ENCODE assay signal across 16 cellular contexts in the genomic region with DNA sequence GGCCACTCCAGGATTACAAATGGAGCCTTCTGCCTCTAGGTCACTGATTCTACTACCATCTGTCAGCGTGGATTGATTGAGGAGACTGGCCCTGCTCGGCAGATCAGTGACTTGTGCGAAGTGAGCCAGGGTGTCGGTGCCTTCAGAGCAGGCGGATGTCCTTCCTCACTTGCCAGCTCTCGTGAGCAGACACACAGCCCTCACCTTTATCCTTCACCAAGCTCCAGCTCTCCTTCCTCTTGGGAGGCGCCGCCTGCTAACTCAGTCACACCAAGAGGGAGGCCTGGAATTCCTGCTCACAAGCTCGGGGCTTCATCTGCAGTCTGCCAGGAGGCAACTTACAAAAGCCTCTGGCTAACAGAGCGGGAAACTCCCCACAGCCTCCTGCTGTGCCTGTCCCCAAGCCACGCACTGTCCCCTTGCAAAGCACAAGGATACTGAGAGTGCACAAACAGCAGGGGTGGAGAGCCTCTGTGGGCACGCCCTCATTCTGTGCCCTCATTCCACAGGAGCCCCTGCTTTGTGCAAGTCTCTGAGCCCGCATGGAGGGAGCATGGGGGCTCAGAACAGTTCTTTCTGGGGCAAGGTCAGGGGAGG. TPM values are rescaled to one million over a fixed set of nuclear protein-coding genes. Genes with fewer than 3 reads are reported as not detected.
DNase-seq lines count a peak whose midpoint lies in the region; ATAC-seq and TF ChIP-seq lines count a peak whose summit lies in the region.
"Had no signal": no experiment of that assay in that cellular context is flagged by ENCODE, and none has a peak within 500 bp of the region (broad histone marks: within the 10 kb centered on the region; RNA-seq: fewer than 3 reads in every experiment).

No MANE protein-coding gene starts in this region.

- H3K4ac ChIP-seq in mesendoderm (ENCODE audit: low read depth, low read length) = no peak overlapping the region

- no peak overlapping the region for H3K4me3 ChIP-seq in cardiac muscle cell
- no peak overlapping the region for H3K4me3 ChIP-seq in left ventricle myocardium inferior
- no peak overlapping the region for H3K4me3 ChIP-seq in mesendoderm (ENCODE audit: low read length)
- H3K4me3 ChIP-seq: dorsolateral prefrontal cortex, HAP-1 had no signal

- no peak overlapping the region for H4K8ac ChIP-seq in mesendoderm (ENCODE audit: low read depth, low read length)

- no peak overlapping the region for H2BK120ac ChIP-seq in mesendoderm (ENCODE audit: low read depth, low read length)

- no peaks in the 10 kb centered on the region for H3K27me3 ChIP-seq in cardiac muscle cell
- no peaks in the 10 kb centered on the region for H3K27me3 ChIP-seq in left ventricle myocardium inferior (ENCODE audit: low read depth)
- no peaks in the 10 kb centered on the region for H3K27me3 ChIP-seq in mesendoderm (ENCODE audit: insufficient read depth, low read length, poor library complexity)
- H3K27me3 ChIP-seq: dorsolateral prefrontal cortex had no signal

- intact Hi-C loops in left ventricle myocardium inferior (cut with micrococcal nuclease) (no loop called here), left colon (cut with DNase I, micrococcal nuclease) (no loop called here)

- no peaks in the 10 kb centered on the region for H3K79me1 ChIP-seq in mesendoderm (ENCODE audit: low read length)

- H3K9ac ChIP-seq in mesendoderm (ENCODE audit: low read length) = peak overlapping the region; percentile 35

- no peak overlapping the region for H4K5ac ChIP-seq in mesendoderm (ENCODE audit: low read length)

- H3K79me2 ChIP-seq in mesendoderm (ENCODE audit: control insufficient read depth, insufficient read depth, low read length) = peaks cover 1% of the 10 kb centered on the region

- H3K18ac ChIP-seq in mesendoderm (ENCODE audit: low read length) = no peak overlapping the region

- H3K4me1 ChIP-seq in cardiac muscle cell (ENCODE audit: low read depth) = peaks cover 10% of the 10 kb centered on the region
- peaks cover 17% of the 10 kb centered on the region for H3K4me1 ChIP-seq in left ventricle myocardium inferior
- peaks cover 5% of the 10 kb centered on the region for H3K4me1 ChIP-seq in mesendoderm (ENCODE audit: control insufficient read depth, low read depth, low read length)

- no peak overlapping the region for H2AK5ac ChIP-seq in mesendoderm (ENCODE audit: low read length)

- DNase-seq in cardiac muscle cell (ENCODE audit: low read depth in 1 of 2, low spot score in 1 of 2) = peak in 1 of 2 donors; percentile 72
- no peak for DNase-seq in left ventricle myocardium inferior
- peak; percentile 38 for DNase-seq in SK-N-DZ (ENCODE audit: low spot score)
- DNase-seq in mesendoderm = peak; percentile 81
- no peak for DNase-seq in left colon
- no peak for DNase-seq in activated T-cell treated with anti-CD3 and anti-CD28 coated beads for 4 hours
- no peak for DNase-seq in stimulated activated naive CD4-positive, alpha-beta T cell (lab: John Stamatoyannopoulos, UW)
- DNase-seq in stimulated activated naive CD8-positive, alpha-beta T cell treated with anti-CD3 and anti-CD28 coated beads, Interleukin-15, Interleukin-2, amounts not matched to agents 100 U/mL and 50 U/mL, for 24 hours = no peak
- DNase-seq: activated effector memory CD4-positive, alpha-beta T cell treated with anti-CD3 and anti-CD28 coated beads, Interleukin-2, amount 50 U/mL, for 16 hours; aorta; hippocampal formation; Kasumi-1; NCI-H2029 treated with DMSO at 0.1 percent for 48 hours; SIG-M5 had no signal

- no peak overlapping the region for H3K4me2 ChIP-seq in mesendoderm (ENCODE audit: low read length)

- H3K36me3 ChIP-seq in cardiac muscle cell (no peaks in the 10 kb centered on the region), left ventricle myocardium inferior (no peaks in the 10 kb centered on the region), mesendoderm (ENCODE audit: control insufficient read depth, insufficient read depth, low read length) (no peaks in the 10 kb centered on the region)
- H3K36me3 ChIP-seq: HAP-1 had no signal

- no CpG with 5 or more reads among the region's 13 CpGs for WGBS in mesendoderm (ENCODE audit: extremely low coverage, insufficient coverage, low lambda C conversion rate)

- no peak overlapping the region for H2BK5ac ChIP-seq in mesendoderm (ENCODE audit: low read length)

- ATAC-seq in left colon = no peak
- no peak for ATAC-seq in stimulated activated naive CD8-positive, alpha-beta T cell treated with anti-CD3 and anti-CD28 coated beads, Interleukin-15, Interleukin-2, amounts not matched to agents 100 U/mL and 50 U/mL, for 24 hours

- H3K23ac ChIP-seq in mesendoderm (ENCODE audit: low read length) = no peak overlapping the region

- H3K9me3 ChIP-seq in cardiac muscle cell (ENCODE audit: low read depth) (no peaks in the 10 kb centered on the region), left ventricle myocardium inferior (replicated peaks) (no peaks in the 10 kb centered on the region)
- H3K9me3 ChIP-seq: HAP-1 had no signal

- peak overlapping the region; percentile 40 for H3K56ac ChIP-seq in mesendoderm (ENCODE audit: low read length)

- no peak for TF ChIP-seq CTCF in cardiac muscle cell (IDR thresholded peaks at IDR 0.05; ENCODE audit: low read depth, low read length)
- TF ChIP-seq CTCF in left ventricle myocardium inferior (IDR thresholded peaks at IDR 0.05; ENCODE audit: borderline replicate concordance) = no peak

- H3K27ac ChIP-seq in cardiac muscle cell (peak overlapping the region; percentile 43), left ventricle myocardium inferior (replicated peaks) (no peak overlapping the region), mesendoderm (ENCODE audit: low read depth, low read length) (no peak overlapping the region)
- H3K27ac ChIP-seq: dorsolateral prefrontal cortex had no signal

- no peak overlapping the region for H2BK15ac ChIP-seq in mesendoderm (replicated peaks; ENCODE audit: low read depth)

RNA-seq across cellular contexts. Expression of a gene that starts 3.5 kb away (rescaled TPM):
- total RNA-seq in cardiac muscle cell (46.4 and 48.8 TPM in 2 replicates), left ventricle myocardium inferior (17.2 TPM), left colon (10 to 100 TPM; 49.4 to 54.9 TPM)
- 5.7 and 6.4 TPM in 2 replicates for polyA plus RNA-seq in cardiac muscle cell
- 25.2 and 27.9 TPM in 2 replicates for polyA plus RNA-seq in SK-N-DZ (2014; cell fraction: cytosol; rRNA removed)
- 9.5 and 14.0 TPM in 2 replicates for polyA plus RNA-seq in SK-N-DZ (2014; cell fraction: nucleus; rRNA removed)
- 28.5 TPM for polyA plus RNA-seq in mesendoderm (2013, experiment 1 of 2)
- polyA plus RNA-seq in mesendoderm (2013, experiment 2 of 2) = 28.6 TPM

Comparison
In these comparisons a context has a peak if more than half of its experiments do, and no peak if none do; other contexts are left out.
1. DNase-seq: peak in SK-N-DZ (single experiment) and mesendoderm (single experiment); none in left ventricle myocardium inferior (single experiment), left colon (0 of 2), activated T-cell treated with anti-CD3 and anti-CD28 coated beads for 4 hours (single experiment), stimulated activated naive CD4-positive, alpha-beta T cell (0 of 6) and stimulated activated naive CD8-positive, alpha-beta T cell treated with anti-CD3 and anti-CD28 coated beads, Interleukin-15, Interleukin-2, amounts not matched to agents 100 U/mL and 50 U/mL, for 24 hours (single experiment).